ENCODE assay signal across 1 cellular context in the genomic region with DNA sequence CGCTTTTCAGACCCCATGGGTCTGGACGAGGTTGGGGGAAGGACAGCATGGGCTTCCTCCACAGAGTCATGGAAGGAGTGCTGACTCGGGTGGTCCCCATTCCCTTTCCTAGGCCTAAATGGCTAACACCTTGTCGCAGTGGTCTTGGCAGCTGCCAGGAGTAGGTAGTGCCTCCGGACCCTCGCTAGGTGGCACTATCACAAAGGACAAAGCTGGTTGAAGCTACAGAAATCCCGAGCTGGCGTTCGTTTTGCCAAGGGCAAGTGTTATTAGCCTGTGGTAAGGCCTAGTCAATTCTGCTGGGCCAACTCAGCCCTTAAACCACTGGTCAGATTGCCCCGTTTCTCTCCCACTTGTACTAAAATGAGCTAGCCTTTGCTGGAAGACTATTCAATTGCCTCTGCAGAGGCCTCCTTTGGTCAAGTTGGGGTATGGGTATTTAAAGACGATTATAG.
TF ChIP-seq lines count a peak whose summit lies in the region.

No MANE protein-coding gene starts in this region.

TF ChIP-seq in H1, 55 proteins besides CTCF, POLR2A, EP300 and RAD21:
- TF ChIP-seq KDM1A (IDR thresholded peaks at IDR 0.05; ENCODE audit: borderline replicate concordance, low read length) = peak; percentile 1; the same call in 1 of the 2 replicates
- TF ChIP-seq TAF1 (IDR thresholded peaks at IDR 0.05; ENCODE audit: low read depth, low read length) = 0 out of 2 replicates have a peak, but pooled peaks have one; percentile 0
- peak; percentile 55; the same call in 1 of the 2 replicates for TF ChIP-seq GTF2F1 (IDR thresholded peaks at IDR 0.05; ENCODE audit: borderline replicate concordance, low read depth, low read length)
- peak; percentile 51; the same call in 1 of the 2 replicates for TF ChIP-seq MAX (IDR thresholded peaks at IDR 0.05)
- no peak for TF ChIP-seq BACH1 (IDR thresholded peaks at IDR 0.05; ENCODE audit: low read length)
- no peak for TF ChIP-seq SRF (IDR thresholded peaks at IDR 0.05; ENCODE audit: low read depth, low read length)
- TF ChIP-seq KDM5A (IDR thresholded peaks at IDR 0.05; ENCODE audit: low read length) = no peak
- peak; percentile 34; the same call in 1 of the 2 replicates for TF ChIP-seq CREB1 (IDR thresholded peaks at IDR 0.05)
- no peak for TF ChIP-seq CTBP2 (IDR thresholded peaks at IDR 0.05; ENCODE audit: borderline replicate concordance, insufficient read depth, insufficient read length, low read length)
- peak; percentile 26; the same call in 1 of the 2 replicates for TF ChIP-seq CHD2 (IDR thresholded peaks at IDR 0.05; ENCODE audit: low read length)
- TF ChIP-seq CEBPB (IDR thresholded peaks at IDR 0.05; ENCODE audit: low read depth, low read length) = no peak
- TF ChIP-seq POLR2AphosphoS5 (IDR thresholded peaks at IDR 0.05; ENCODE audit: low read depth, low read length) = no peak
TF ChIP-seq in H1: peak in this region for 6.
